Comparison of ENCODE assay signal across 30 cellular contexts in the genomic region with DNA sequence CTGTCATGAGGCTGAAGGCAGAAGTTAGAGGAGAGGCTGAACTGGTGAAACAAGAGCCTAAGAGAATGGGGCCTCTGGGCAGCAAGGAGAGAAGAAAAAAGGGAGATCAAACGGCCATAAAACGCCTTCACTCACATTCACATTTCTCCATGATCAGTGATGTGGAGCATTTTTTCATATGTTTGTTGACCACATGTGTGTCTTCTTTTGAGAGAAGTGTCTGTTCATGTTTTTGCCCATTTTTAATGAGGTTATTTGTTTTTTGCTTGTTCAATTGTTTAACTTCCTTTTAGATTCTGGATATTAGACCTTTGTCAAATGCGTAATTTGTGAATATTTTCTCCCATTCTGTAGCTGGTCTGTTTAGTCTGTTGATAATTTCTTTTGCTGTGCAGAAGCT.
"Had no signal": no experiment of that assay in that cellular context is flagged by ENCODE, and none has a peak within 500 bp of the region (broad histone marks: within the 10 kb centered on the region; RNA-seq: fewer than 3 reads in every experiment).

No MANE protein-coding gene starts in this region.

- H3K4me1 Mint-ChIP-seq: endodermal cell had no signal

- H3K9me3 ChIP-seq: colonic mucosa had no signal

- H3K4me2 ChIP-seq: hepatocyte had no signal

- H3K36me3 ChIP-seq: colonic mucosa, esophagus muscularis mucosa, esophagus squamous epithelium, gastrocnemius medialis, gastroesophageal sphincter, heart left ventricle, heart right ventricle had no signal

- DNase-seq: colonic mucosa; cortex of kidney; dermis blood vessel endothelial cell; dorsolateral prefrontal cortex; effector CD4-positive, alpha-beta T cell; effector CD8-positive, alpha-beta T cell; effector memory CD4-positive, alpha-beta T cell; effector memory CD8-positive, alpha-beta T cell; endodermal cell; erythroblast; esophagus squamous epithelium; foreskin fibroblast; foreskin keratinocyte; foreskin melanocyte; gastrocnemius medialis; glutamatergic neuron; head of caudate nucleus; heart left ventricle; heart right ventricle had no signal

- H3K79me2 ChIP-seq: hepatocyte had no signal

- FAIRE-seq: colon, endometrium, endothelial cell of umbilical vein, frontal cortex had no signal

- H3K4me3 Mint-ChIP-seq: dendritic cell treated with granulocyte-macrophage colony-stimulating factor and Interleukin-4, amounts not matched to agents 40 ng/mL and 50 ng/mL, for 4 days; effector memory CD8-positive, alpha-beta T cell; endodermal cell had no signal

- H2AFZ ChIP-seq: hepatocyte had no signal

- H3K4me3 ChIP-seq: colonic mucosa, coronary artery, dorsolateral prefrontal cortex, esophagus muscularis mucosa, esophagus squamous epithelium, gastrocnemius medialis, gastroesophageal sphincter, heart left ventricle, heart right ventricle, hepatocyte had no signal

- H3K4me1 ChIP-seq: colonic mucosa, foreskin keratinocyte, gastrocnemius medialis, heart left ventricle, heart right ventricle had no signal

- ATAC-seq: effector memory CD8-positive, alpha-beta T cell; esophagus mucosa; foreskin keratinocyte; gastrocnemius medialis; gastroesophageal sphincter; heart left ventricle; heart right ventricle had no signal

- H3K27ac ChIP-seq: colonic mucosa, coronary artery, dorsolateral prefrontal cortex, epithelial cell of prostate, esophagus muscularis mucosa, esophagus squamous epithelium, foreskin keratinocyte, gastrocnemius medialis, gastroesophageal sphincter, heart left ventricle, heart right ventricle, hepatocyte had no signal

- H3K9me3 Mint-ChIP-seq: effector memory CD8-positive, alpha-beta T cell had no signal

- H3K27me3 ChIP-seq: colonic mucosa, dorsolateral prefrontal cortex, esophagus muscularis mucosa, esophagus squamous epithelium, foreskin keratinocyte, gastrocnemius medialis, gastroesophageal sphincter, heart left ventricle, heart right ventricle, hepatocyte had no signal

- H3K27ac Mint-ChIP-seq: dendritic cell treated with granulocyte-macrophage colony-stimulating factor and Interleukin-4, amounts not matched to agents 40 ng/mL and 50 ng/mL, for 4 days; effector memory CD8-positive, alpha-beta T cell; endodermal cell had no signal
